7 cellular contexts compared by ENCODE assay signal in genomic region chr17:35234315-35234714, GRCh38. TPM values are rescaled to one million over a fixed set of nuclear protein-coding genes. Genes with fewer than 3 reads are reported as not detected.
"Had no signal": no experiment of that assay in that cellular context is flagged by ENCODE, and none has a peak within 500 bp of the region (broad histone marks: within the 10 kb centered on the region; RNA-seq: fewer than 3 reads in every experiment).

No MANE protein-coding gene starts in this region.

RNA-seq across cellular contexts. Expression of gene SLC35G3, which starts 40.1 kb away (rescaled TPM):
- total RNA-seq: GM23338, H1, H9, HepG2, HFFc6, HT1080 had no signal
- polyA plus RNA-seq: GM23338, H1, HepG2, IgD-negative memory B cell had no signal
